Comparison of ENCODE assay signal across 9 cellular contexts in the genomic region with DNA sequence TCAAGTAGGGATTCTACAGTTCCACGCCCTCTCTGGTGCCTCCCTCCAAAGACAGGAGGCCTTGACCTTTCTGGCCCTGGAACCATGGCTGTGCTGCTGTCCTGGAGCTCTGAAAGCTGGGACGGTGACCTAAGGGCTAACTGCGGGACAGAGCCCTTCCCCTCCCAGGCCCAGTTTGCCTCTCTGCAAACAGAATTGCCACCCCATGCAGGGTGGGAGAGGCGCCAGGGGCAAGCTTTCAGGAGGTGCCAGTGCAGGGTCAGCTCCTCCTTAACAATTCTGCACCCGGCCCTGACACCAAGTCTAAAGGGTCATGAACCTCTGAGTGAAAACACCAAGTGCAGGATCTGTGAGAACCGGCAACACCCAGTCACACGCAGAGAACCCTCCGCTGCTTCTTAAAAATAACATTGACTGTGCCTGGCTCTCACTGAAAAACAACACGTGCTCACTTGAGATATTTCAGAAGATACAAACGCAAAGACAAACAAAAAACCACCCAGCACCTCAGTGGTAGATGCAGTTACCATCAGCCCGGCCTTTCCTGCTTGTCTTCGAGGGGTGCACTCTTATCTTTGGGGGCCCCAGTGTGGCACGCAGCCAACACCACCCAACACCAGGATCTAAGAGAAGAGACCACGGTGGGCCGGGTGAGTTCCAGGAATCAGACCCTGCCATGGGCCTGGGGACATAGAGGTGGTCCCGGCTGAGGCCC. TPM values are rescaled to one million over a fixed set of nuclear protein-coding genes. Genes with fewer than 3 reads are reported as not detected.
A peak's percentile ranks its signal among the peaks of the same experiment; 100 is the strongest.
DNase-seq lines count a peak whose midpoint lies in the region; ATAC-seq, FAIRE-seq and TF ChIP-seq lines count a peak whose summit lies in the region.
"Had no signal": no experiment of that assay in that cellular context is flagged by ENCODE, and none has a peak within 500 bp of the region (broad histone marks: within the 10 kb centered on the region; RNA-seq: fewer than 3 reads in every experiment).

No MANE protein-coding gene starts in this region.

- H3K9ac ChIP-seq in NT2/D1 (ENCODE audit: insufficient read length, low read depth) (peak overlapping the region; percentile 85), kidney (ENCODE audit: low read length in 2 of 2) (peak overlapping the region in 1 of 2 donors; percentile 46)

- H3K27ac ChIP-seq in kidney (ENCODE audit: low read depth in 2 of 2, low read length in 2 of 2) (peak overlapping the region; percentile 40 to 71), spleen (peak overlapping the region in 7 of 8 donors; percentile 76 to 89 (median 81))

- H3K36me3 ChIP-seq in NT2/D1 (ENCODE audit: insufficient read depth, insufficient read length, low read length) (no peaks in the 10 kb centered on the region), kidney (ENCODE audit: control insufficient read depth in 1 of 2, insufficient read depth in 2 of 2, low read length in 2 of 2) (no peaks in the 10 kb centered on the region), spleen (peaks cover 0 to 3% (median 0%) of the 10 kb centered on the region in 6 donors), H7 (replicated peaks; ENCODE audit: control insufficient read depth, insufficient read depth, low read length) (no peaks in the 10 kb centered on the region)

- H3K4me3 ChIP-seq in NT2/D1 (ENCODE audit: insufficient read length, low read depth): no peak overlapping the region
- peak overlapping the region in 1 of 2 donors; percentile 59 for H3K4me3 ChIP-seq in kidney (ENCODE audit: low read length in 2 of 2)
- H3K4me3 ChIP-seq in spleen: peak overlapping the region in 5 of 8 donors; percentile 47 to 78 (median 51)
- no peak overlapping the region for H3K4me3 ChIP-seq in H7 (ENCODE audit: insufficient read depth, low read depth, low read length)

- H3K27me3 ChIP-seq in NT2/D1 (ENCODE audit: insufficient read depth, insufficient read length) (peaks cover 40% of the 10 kb centered on the region), spleen (replicated peaks in 1 of 7) (peaks cover 0 to 70% (median 13%) of the 10 kb centered on the region in 7 donors), H7 (ENCODE audit: control insufficient read depth, insufficient read depth, low read length) (peaks cover 15% of the 10 kb centered on the region)

- no peak for TF ChIP-seq CTCF in kidney (IDR thresholded peaks at IDR 0.05; ENCODE audit: borderline replicate concordance, extremely low read depth, insufficient read depth)
- no peak for TF ChIP-seq CTCF in spleen (IDR thresholded peaks at IDR 0.05 in 8 of 11, conservative IDR thresholded peaks at IDR 0.05 in 3 of 11)

- H3K4me1 ChIP-seq in NT2/D1 (ENCODE audit: insufficient read depth, insufficient read length) (peaks cover 31% of the 10 kb centered on the region), kidney (ENCODE audit: control insufficient read depth in 1 of 2, insufficient read depth in 1 of 2, low read depth in 1 of 2, low read length in 2 of 2) (peaks cover 8 to 28% of the 10 kb centered on the region in 2 donors), spleen (peaks cover 22 to 92% (median 58%) of the 10 kb centered on the region in 6 donors)

- FAIRE-seq in kidney (lab: Jason Lieb, UNC): no peak

- no peak for TF ChIP-seq POLR2A in spleen (IDR thresholded peaks at IDR 0.05)

- 47 to 58% (median 53%) methylated on average over 15 to 16 of the region's 16 CpGs for WGBS in spleen, 5 donors

- DNase-seq in NT2/D1 (ENCODE audit: low read depth, low spot score) (no peak), brain pericyte (ENCODE audit: low read depth, low spot score) (peak; percentile 92), kidney (peak; percentile 80), spleen (peak; percentile 72), H7 (no peak), SIG-M5 treated with dmso at 0.1 percent for 504 hours (lab: John Stamatoyannopoulos, UW; ENCODE audit: unreplicated experiment) (no peak)
- DNase-seq: NCI-H1417 had no signal

- intact Hi-C loops in kidney (cut with DNase I): no loop called here
- intact Hi-C loops in spleen (cut with DNase I; ENCODE audit: low total_unique reads): no loop called here

- H3K9me3 ChIP-seq in NT2/D1 (ENCODE audit: insufficient read depth, low read length) (no peaks in the 10 kb centered on the region), kidney (ENCODE audit: control insufficient read depth in 1 of 2, low read length in 2 of 2) (no peaks in the 10 kb centered on the region), spleen (no peaks in the 10 kb centered on the region)

- ATAC-seq in GM19324 (IDR thresholded peaks at IDR 0.05; ENCODE audit: low FRiP score, unreplicated experiment) (no peak), HG02938 (IDR thresholded peaks at IDR 0.05; ENCODE audit: unreplicated experiment) (no peak)

RNA-seq across cellular contexts. Expression of gene SNED1, which starts 1.1 kb away (rescaled TPM):
- total RNA-seq in kidney: 42.1 TPM
- 3.0 TPM for polyA plus RNA-seq in kidney (ENCODE audit: insufficient read depth, low read depth, low replicate concordance)
- 10 to 100 TPM; 41.2 to 85.3 (median 66.2) TPM for total RNA-seq in spleen
- polyA plus RNA-seq in spleen: 1 to 10 TPM; 2.6 to 9.5 (median 4.6) TPM
- total RNA-seq in H7 (2014; rRNA removed; shearing (Covaris generic)): 0.52 and 1.1 TPM in 2 replicates

Comparison
In these comparisons a context has a peak if more than half of its experiments do, and no peak if none do; other contexts are left out.
1. DNase-seq: peak in brain pericyte (single experiment), kidney (single experiment) and spleen (single experiment); none in NT2/D1 (single experiment), H7 (single experiment) and SIG-M5 treated with dmso at 0.1 percent for 504 hours (single experiment).
2. H3K4me3 ChIP-seq: peak in spleen (5 of 8); none in NT2/D1 (single experiment) and H7 (single experiment).
3. RNA of gene SNED1, which starts 1.1 kb away (total RNA-seq): 41.2 to 85.3 TPM in spleen and 42.1 TPM in kidney (single experiment); 0.52 to 1.1 TPM in H7; every median in the first group is over 10 times any median in the second.